In genomic region chr17:8173056-8173870, GRCh38 we compare ENCODE assay signal across 1 cellular context.
TF ChIP-seq lines count a peak whose summit lies in the region.

No MANE protein-coding gene starts in this region.

TF ChIP-seq in WTC11, 78 proteins besides CTCF, POLR2A, EP300 and RAD21 (continued from another document and continues in another):
- TF ChIP-seq ZNF425 (CRISPR knock-in tag; conservative IDR thresholded peaks at IDR 0.05) (peak; percentile 99), E2F5 (CRISPR knock-in tag; IDR thresholded peaks at IDR 0.05) (0 out of 2 replicates have a peak, but pooled peaks have one; percentile 53), NFATC4 (CRISPR knock-in tag; IDR thresholded peaks at IDR 0.05) (peak; percentile 99), E2F4 (CRISPR knock-in tag; IDR thresholded peaks at IDR 0.05; ENCODE audit: borderline replicate concordance, low read depth) (0 out of 2 replicates have a peak, but pooled peaks have one; percentile 53), FOXJ3 (CRISPR knock-in tag; IDR thresholded peaks at IDR 0.05; ENCODE audit: borderline replicate concordance) (peak; percentile 85; the same call in 1 of the 2 replicates), AR (CRISPR knock-in tag; IDR thresholded peaks at IDR 0.05) (peak; percentile 99), CREB1 (CRISPR knock-in tag; IDR thresholded peaks at IDR 0.05) (peak; percentile 83), ZNF512 (CRISPR knock-in tag; IDR thresholded peaks at IDR 0.05; ENCODE audit: borderline replicate concordance) (peak; percentile 55; the same call in 1 of the 2 replicates), ZNF232 (CRISPR knock-in tag; IDR thresholded peaks at IDR 0.05) (peak; percentile 57; the same call in 1 of the 2 replicates), ATF6 (CRISPR knock-in tag; IDR thresholded peaks at IDR 0.05) (no peak), USF2 (CRISPR knock-in tag; IDR thresholded peaks at IDR 0.05) (peak; percentile 59), CREM (CRISPR knock-in tag; IDR thresholded peaks at IDR 0.05) (peak; percentile 86), NFYB (CRISPR knock-in tag; conservative IDR thresholded peaks at IDR 0.05; ENCODE audit: low read depth) (peak; percentile 40; the same call in 1 of the 2 replicates), EMX1 (CRISPR knock-in tag; IDR thresholded peaks at IDR 0.05) (peak; percentile 99), SOX15 (CRISPR knock-in tag; IDR thresholded peaks at IDR 0.05) (peak; percentile 95), KAT7 (CRISPR knock-in tag; IDR thresholded peaks at IDR 0.05; ENCODE audit: borderline replicate concordance) (peak; percentile 92; the same call in 1 of the 2 replicates), PREB (CRISPR knock-in tag; IDR thresholded peaks at IDR 0.05; ENCODE audit: borderline replicate concordance) (peak; percentile 85), TP53 (CRISPR knock-in tag; IDR thresholded peaks at IDR 0.05) (peak; percentile 94; the same call in 1 of the 2 replicates), TCF7 (CRISPR knock-in tag; IDR thresholded peaks at IDR 0.05; ENCODE audit: low read depth) (no peak), JAZF1 (CRISPR knock-in tag; IDR thresholded peaks at IDR 0.05) (peak; percentile 97; the same call in 1 of the 2 replicates), CDX4 (CRISPR knock-in tag; IDR thresholded peaks at IDR 0.05; ENCODE audit: borderline replicate concordance) (peak; percentile 99), ESRRA (CRISPR knock-in tag; IDR thresholded peaks at IDR 0.05; ENCODE audit: borderline replicate concordance) (no peak), RORB (CRISPR knock-in tag; IDR thresholded peaks at IDR 0.05) (peak; percentile 92), ZBTB21 (CRISPR knock-in tag; IDR thresholded peaks at IDR 0.05; ENCODE audit: borderline replicate concordance) (peak; percentile 94), ERG (CRISPR knock-in tag; IDR thresholded peaks at IDR 0.05) (peak; percentile 99), ARID4B (CRISPR knock-in tag; IDR thresholded peaks at IDR 0.05; ENCODE audit: borderline replicate concordance) (peak; percentile 98), PRDM15 (CRISPR knock-in tag; IDR thresholded peaks at IDR 0.05) (peak; percentile 52)
